Comparison of ENCODE assay signal across 17 cellular contexts in the genomic region with DNA sequence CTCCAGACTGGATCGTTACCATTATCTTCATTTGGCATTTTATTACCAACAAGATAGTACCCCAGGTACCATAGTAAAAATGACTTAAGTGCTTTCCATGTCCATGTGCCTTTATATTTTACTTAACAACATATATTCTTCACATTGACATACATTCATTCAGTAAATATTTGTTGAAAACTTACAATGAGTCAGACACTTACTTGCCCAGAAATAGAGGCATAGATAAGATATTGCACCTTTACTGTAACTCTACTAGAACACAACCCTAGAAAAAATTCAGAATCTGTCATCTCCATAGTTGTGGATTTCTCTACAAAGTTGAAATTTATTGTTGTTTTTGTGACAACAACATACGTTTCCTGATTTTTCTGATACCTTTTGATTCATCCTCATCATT.
A peak's percentile ranks its signal among the peaks of the same experiment; 100 is the strongest.
DNase-seq lines count a peak whose midpoint lies in the region; ATAC-seq, FAIRE-seq and TF ChIP-seq lines count a peak whose summit lies in the region.
"Had no signal": no experiment of that assay in that cellular context is flagged by ENCODE, and none has a peak within 500 bp of the region (broad histone marks: within the 10 kb centered on the region; RNA-seq: fewer than 3 reads in every experiment).

No MANE protein-coding gene starts in this region.

- no peaks in the 10 kb centered on the region for H3K9me3 ChIP-seq in A549
- H3K9me3 ChIP-seq in HUES64 (ENCODE audit: insufficient read depth, low read depth, low read length), result no peaks in the 10 kb centered on the region
- H3K9me3 ChIP-seq in SJSA1 (replicated peaks), result no peaks in the 10 kb centered on the region
- H3K9me3 ChIP-seq: SK-N-SH had no signal

- H3K36me3 ChIP-seq in HUES64 (ENCODE audit: insufficient read depth, low read length) (no peaks in the 10 kb centered on the region), SJSA1 (no peaks in the 10 kb centered on the region)
- H3K36me3 ChIP-seq: BLaER1 treated with 17β-estradiol and CSF1 and Interleukin-3, amounts not matched to agents 10 nM and 100 nM had no signal

- in situ Hi-C loops in KBM-7 (cut with MboI; ENCODE audit: low pct_unique_long_range_greater_than_20kb, low sequenced_read_pairs), result no loop called here

- no peak overlapping the region for H3K9ac ChIP-seq in HUES64 (ENCODE audit: low read depth, low read length)
- H3K9ac ChIP-seq: BLaER1 treated with 17β-estradiol and CSF1 and Interleukin-3, amounts not matched to agents 10 nM and 100 nM; SK-N-SH had no signal

- FAIRE-seq in A549 (lab: Jason Lieb, UNC), result peak; percentile 56

- CTCF ChIA-PET in A549 (lab: Yijun Ruan, JAX), result no interaction called here

- 43% methylated on average over 2 of the region's 2 CpGs for WGBS in A549 (ENCODE audit: missing lambda C conversion rate)
- 100% methylated on average over 2 of the region's 2 CpGs for WGBS in HUES64

- no peak for ATAC-seq in A549
- ATAC-seq: CD8-positive, alpha-beta T cell; Right ventricle myocardium inferior had no signal

- no peak for TF ChIP-seq RAD21 in A549 (conservative IDR thresholded peaks at IDR 0.05 in 1 of 2, IDR thresholded peaks at IDR 0.05 in 1 of 2)

- H3K27me3 ChIP-seq in HUES64 (ENCODE audit: insufficient read depth, low read length), result no peaks in the 10 kb centered on the region
- no peaks in the 10 kb centered on the region for H3K27me3 ChIP-seq in SJSA1 (replicated peaks)

- POLR2A ChIA-PET in A549 (lab: Yijun Ruan, JAX), result interaction anchor here (0.6 kb wide), 1 partner anchor 135 kb away, joined by 4 read pairs; no protein-coding TSS in a partner anchor

- H3K4me2 ChIP-seq in A549, result peak overlapping the region; percentile 21; the same call in 1 of the 3 replicates
- H3K4me2 ChIP-seq: BLaER1 treated with 17β-estradiol and CSF1 and Interleukin-3, amounts not matched to agents 10 nM and 100 nM; SK-N-SH had no signal

- TF ChIP-seq POLR2A in A549 (IDR thresholded peaks at IDR 0.05; ENCODE audit: low read length), result no peak

- H3K4me1 ChIP-seq in A549 (peaks cover 10% of the 10 kb centered on the region; the same call in 1 of the 3 replicates), HUES64 (ENCODE audit: insufficient read depth, low read length) (peaks cover 17% of the 10 kb centered on the region; the same call in 1 of the 2 replicates), SJSA1 (replicated peaks) (no peaks in the 10 kb centered on the region)

- TF ChIP-seq CTCF in A549 (IDR thresholded peaks at IDR 0.05), result no peak
- no peak for TF ChIP-seq CTCF in fibroblast of the aortic adventitia (IDR thresholded peaks at IDR 0.05; ENCODE audit: insufficient read depth, low read length)

- DNase-seq in A549 (ENCODE audit: low read depth in 1 of 2, low spot score in 1 of 2) (no peak), SJSA1 (ENCODE audit: low read depth in 1 of 2, low spot score in 2 of 2) (no peak), fibroblast of the aortic adventitia (ENCODE audit: low read depth) (peak; percentile 16), NCI-H446 treated with DMSO at 0.1 percent for 48 hours (lab: John Stamatoyannopoulos, UW) (no peak), NCI-H128 (lab: John Stamatoyannopoulos, UW; ENCODE audit: unreplicated experiment) (no peak), KBM-7 (no peak)
- no peak for DNase-seq in stimulated activated CD4-positive, alpha-beta T cell treated with anti-CD3 and anti-CD28 coated beads, Interleukin-4, amount 100 ng/mL, for 24 hours
- DNase-seq: CD8-positive, alpha-beta T cell; GF-D8; NCI-H1105; NCI-H2029 treated with DMSO at 0.1 percent for 48 hours; OCI-M1; SK-N-SH had no signal

- H3K4me3 ChIP-seq in A549, result no peak overlapping the region
- H3K4me3 ChIP-seq in HUES64 (ENCODE audit: low read length), result no peak overlapping the region
- no peak overlapping the region for H3K4me3 ChIP-seq in SJSA1
- H3K4me3 ChIP-seq in fibroblast of the aortic adventitia (ENCODE audit: low read depth, low read length), result no peak overlapping the region
- H3K4me3 ChIP-seq: BLaER1 treated with 17β-estradiol and CSF1 and Interleukin-3, amounts not matched to agents 10 nM and 100 nM had no signal

- no peak for TF ChIP-seq EP300 in A549 (IDR thresholded peaks at IDR 0.05)

- H3K27ac ChIP-seq in A549, result no peak overlapping the region
- peak overlapping the region; percentile 49; the same call in 1 of the 2 replicates for H3K27ac ChIP-seq in HUES64 (ENCODE audit: low read depth, low read length)
- peak overlapping the region; percentile 49 for H3K27ac ChIP-seq in SJSA1
- H3K27ac ChIP-seq: 22Rv1; BLaER1 treated with 17β-estradiol and CSF1 and Interleukin-3, amounts not matched to agents 10 nM and 100 nM had no signal

TF ChIP-seq in A549, 52 proteins besides CTCF, POLR2A, EP300 and RAD21:
- TF ChIP-seq, protein P1, sequence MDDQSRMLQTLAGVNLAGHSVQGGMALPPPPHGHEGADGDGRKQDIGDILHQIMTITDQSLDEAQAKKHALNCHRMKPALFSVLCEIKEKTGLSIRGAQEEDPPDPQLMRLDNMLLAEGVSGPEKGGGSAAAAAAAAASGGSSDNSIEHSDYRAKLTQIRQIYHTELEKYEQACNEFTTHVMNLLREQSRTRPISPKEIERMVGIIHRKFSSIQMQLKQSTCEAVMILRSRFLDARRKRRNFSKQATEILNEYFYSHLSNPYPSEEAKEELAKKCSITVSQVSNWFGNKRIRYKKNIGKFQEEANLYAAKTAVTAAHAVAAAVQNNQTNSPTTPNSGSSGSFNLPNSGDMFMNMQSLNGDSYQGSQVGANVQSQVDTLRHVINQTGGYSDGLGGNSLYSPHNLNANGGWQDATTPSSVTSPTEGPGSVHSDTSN (IDR thresholded peaks at IDR 0.05), result no peak
- TF ChIP-seq MAFK (IDR thresholded peaks at IDR 0.05; ENCODE audit: partially characterized antibody), result no peak
- TF ChIP-seq HDAC2 (IDR thresholded peaks at IDR 0.05), result no peak

Comparison
In these comparisons a context has a peak if more than half of its experiments do, and no peak if none do; other contexts are left out.
1. H3K27ac ChIP-seq: peak in HUES64 (single experiment) and SJSA1 (single experiment); none in A549 (0 of 2).